In the genomic region with DNA sequence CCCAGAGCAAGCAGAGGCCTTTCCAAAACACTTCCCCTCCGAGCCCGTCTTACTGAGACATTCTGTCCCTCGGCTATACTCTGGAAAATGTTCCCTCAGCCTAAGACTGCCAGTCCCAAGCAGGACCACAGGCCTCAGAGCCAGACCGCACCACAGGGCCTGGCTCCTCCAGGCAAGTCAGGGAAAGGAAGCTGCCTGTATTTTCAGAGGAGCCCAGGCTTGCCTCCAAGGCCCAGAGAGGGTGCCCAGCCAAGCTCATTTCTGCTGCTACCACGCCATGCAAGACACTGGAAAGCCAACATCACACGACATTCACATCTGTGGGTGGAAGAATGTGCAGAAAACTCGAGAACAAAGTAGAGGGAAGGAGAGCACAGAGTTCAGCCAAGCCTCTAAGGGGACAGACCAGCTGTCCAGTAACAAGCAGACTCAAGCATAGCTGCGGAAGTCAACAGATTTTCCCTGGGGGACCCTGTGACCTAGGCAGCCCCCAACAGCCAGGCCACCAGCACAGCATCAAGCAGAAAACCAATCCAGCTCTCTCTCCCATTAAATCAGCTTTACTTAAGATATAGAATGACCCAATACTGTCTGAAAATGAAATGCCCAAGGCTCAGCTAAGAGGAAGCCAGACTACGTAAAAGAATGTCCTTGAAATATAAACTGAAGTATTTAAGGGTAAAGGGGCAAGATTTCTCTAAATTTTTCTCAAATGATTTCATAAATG, we compare ENCODE assay signal across 11 cellular contexts.
DNase-seq lines count a peak whose midpoint lies in the region; ATAC-seq and TF ChIP-seq lines count a peak whose summit lies in the region.
"Had no signal": no experiment of that assay in that cellular context is flagged by ENCODE, and none has a peak within 500 bp of the region (broad histone marks: within the 10 kb centered on the region; RNA-seq: fewer than 3 reads in every experiment).

No MANE protein-coding gene starts in this region.

- H3K27me3 ChIP-seq in sigmoid colon = no peaks in the 10 kb centered on the region

- H3K9me3 ChIP-seq in sigmoid colon = no peaks in the 10 kb centered on the region

- no peak overlapping the region for H3K4me3 Mint-ChIP-seq in activated CD4-positive, alpha-beta memory T cell treated with anti-CD3 and anti-CD28 coated beads for 36 hours

- no peaks in the 10 kb centered on the region for H3K36me3 ChIP-seq in sigmoid colon

- no peak overlapping the region for H3K27ac Mint-ChIP-seq in activated CD4-positive, alpha-beta memory T cell treated with anti-CD3 and anti-CD28 coated beads for 36 hours

- H3K4me3 ChIP-seq in coronary artery (peak overlapping the region; percentile 62), sigmoid colon (no peak overlapping the region)

- no peaks in the 10 kb centered on the region for H3K27me3 Mint-ChIP-seq in activated CD4-positive, alpha-beta memory T cell treated with anti-CD3 and anti-CD28 coated beads for 36 hours

- H3K4me1 Mint-ChIP-seq in activated CD4-positive, alpha-beta memory T cell treated with anti-CD3 and anti-CD28 coated beads for 36 hours (ENCODE audit: low read depth) = no peaks in the 10 kb centered on the region

- CTCF ChIA-PET in activated CD4-positive, alpha-beta memory T cell treated with anti-CD3 and anti-CD28 coated beads for 36 hours (lab: Charles Lee) = interaction anchor here (1.1 kb wide), 1 partner anchor 10 kb away, joined by 4 read pairs; no protein-coding TSS in a partner anchor

- POLR2A ChIA-PET in activated CD4-positive, alpha-beta memory T cell treated with anti-CD3 and anti-CD28 coated beads for 36 hours (lab: Charles Lee) = no interaction called here

- no peak for TF ChIP-seq EP300 in sigmoid colon (IDR thresholded peaks at IDR 0.05)

- 72 to 82% methylated on average over 9 of the region's 9 CpGs for WGBS in sigmoid colon, 2 donors

- no peaks in the 10 kb centered on the region for H3K36me3 Mint-ChIP-seq in activated CD4-positive, alpha-beta memory T cell treated with anti-CD3 and anti-CD28 coated beads for 36 hours

- ATAC-seq in HG03571 (IDR thresholded peaks at IDR 0.05; ENCODE audit: unreplicated experiment) (no peak), GM21737 (IDR thresholded peaks at IDR 0.05; ENCODE audit: unreplicated experiment) (no peak)

- H3K9me3 Mint-ChIP-seq in activated CD4-positive, alpha-beta memory T cell treated with anti-CD3 and anti-CD28 coated beads for 36 hours = no peaks in the 10 kb centered on the region

- TF ChIP-seq POLR2A in sigmoid colon (IDR thresholded peaks at IDR 0.05) = peak in 1 of 2 donors; percentile 17

- DNase-seq in Ammon's horn (ENCODE audit: low spot score) (peak; percentile 54), coronary artery (ENCODE audit: low spot score) (peak; percentile 86), left kidney (ENCODE audit: low read depth, low spot score) (peak; percentile 57), sigmoid colon (peak; percentile 82), SK-N-DZ (ENCODE audit: low spot score) (no peak)
- no peak for DNase-seq in activated CD4-positive, alpha-beta memory T cell treated with anti-CD3 and anti-CD28 coated beads for 36 hours
- DNase-seq: activated gamma-delta T cell; AML-193; effector memory CD4-positive, alpha-beta T cell had no signal

- intact Hi-C loops in sigmoid colon (cut with DNase I) = no loop called here
- intact Hi-C loops in activated CD4-positive, alpha-beta memory T cell treated with anti-CD3 and anti-CD28 coated beads for 36 hours (cut with micrococcal nuclease) = no loop called here

- H3K27ac ChIP-seq in coronary artery = peak overlapping the region; percentile 94 to 95
- peak overlapping the region; percentile 77 to 86 (median 82) for H3K27ac ChIP-seq in sigmoid colon

- no peak for TF ChIP-seq CTCF in coronary artery (IDR thresholded peaks at IDR 0.05)
- no peak for TF ChIP-seq CTCF in sigmoid colon (IDR thresholded peaks at IDR 0.05)

- H3K4me1 ChIP-seq in sigmoid colon = peaks cover 0 to 65% (median 42%) of the 10 kb centered on the region in 4 donors

Comparison
In these comparisons a context has a peak if more than half of its experiments do, and no peak if none do; other contexts are left out.
1. DNase-seq: peak in Ammon's horn (single experiment), coronary artery (single experiment), left kidney (single experiment) and sigmoid colon (single experiment); none in activated CD4-positive, alpha-beta memory T cell treated with anti-CD3 and anti-CD28 coated beads for 36 hours (single experiment) and SK-N-DZ (single experiment).